22 cellular contexts compared by ENCODE assay signal in the genomic region with DNA sequence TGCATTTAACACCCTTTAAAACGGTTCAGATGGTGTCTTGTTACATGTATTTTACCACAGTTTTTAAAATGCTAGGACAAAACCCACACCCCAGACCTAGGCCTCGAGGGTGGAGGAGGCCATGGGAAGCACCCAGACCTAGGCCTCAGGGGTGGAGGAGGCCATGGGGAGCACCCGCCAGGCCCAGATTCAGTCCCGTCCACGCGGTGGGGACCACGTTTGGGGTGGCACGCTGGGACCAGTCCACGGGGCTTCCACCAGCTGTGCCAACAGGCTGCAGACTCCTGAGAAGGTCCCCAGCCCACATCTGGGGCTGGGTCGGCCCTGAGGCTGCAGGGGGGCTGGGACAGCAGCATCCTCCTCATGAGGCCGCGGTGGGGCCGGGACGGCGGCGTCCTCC.
"Had no signal": no experiment of that assay in that cellular context is flagged by ENCODE, and none has a peak within 500 bp of the region (broad histone marks: within the 10 kb centered on the region; RNA-seq: fewer than 3 reads in every experiment).

No MANE protein-coding gene starts in this region.

- H3K27me3 ChIP-seq: colonic mucosa, neural progenitor cell, thyroid gland, upper lobe of left lung, vagina had no signal

- DNase-seq: cerebellar nuclear complex; colonic mucosa; dermis blood vessel endothelial cell; esophagus squamous epithelium; foreskin fibroblast; glutamatergic neuron; immature natural killer cell; nucleus accumbens; psoas muscle; retina; stimulated activated CD4-positive, alpha-beta T cell treated with anti-CD3 and anti-CD28 coated beads, Interleukin-2, amount 100 ng/mL, for 24 hours; stimulated activated CD4-positive, alpha-beta T cell treated with anti-CD3 and anti-CD28 coated beads, Interleukin-4, amount 100 ng/mL, for 4 hours; stimulated activated naive B cell treated with anti-CD40 and anti-IgM and Interleukin-4, amounts not matched to agents 10 μg/mL and 1 μg/mL and 100 μg/mL, for 72 hours; thyroid gland had no signal

- H3K4me1 ChIP-seq: colonic mucosa, esophagus squamous epithelium, gastroesophageal sphincter, neural progenitor cell, parathyroid adenoma, psoas muscle, thyroid gland, upper lobe of left lung, vagina had no signal

- H3K36me3 ChIP-seq: colonic mucosa, esophagus squamous epithelium, gastroesophageal sphincter, neural progenitor cell, thyroid gland, upper lobe of left lung, vagina had no signal

- ATAC-seq: gastroesophageal sphincter; left colon; natural killer cell treated with Interleukin-12 subunit alpha and Interleukin-12 subunit beta and Interleukin-15 and Interleukin-18, amount 100 ng/mL, for 72 hours; sciatic nerve; stimulated activated naive B cell treated with anti-CD40 and anti-IgM and Interleukin-4, amounts not matched to agents 10 μg/mL and 1 μg/mL and 100 μg/mL, for 72 hours had no signal

- H3K4me3 ChIP-seq: colonic mucosa, esophagus squamous epithelium, gastroesophageal sphincter, neural progenitor cell, psoas muscle, thyroid gland, upper lobe of left lung, vagina had no signal

- H3K9me3 ChIP-seq: thyroid gland had no signal

- H3K9ac ChIP-seq: neural progenitor cell, parathyroid adenoma had no signal

- H3K27ac ChIP-seq: colonic mucosa, esophagus squamous epithelium, gastroesophageal sphincter, neural progenitor cell, parathyroid adenoma, psoas muscle, thyroid gland, upper lobe of left lung, vagina had no signal
